ENCODE assay signal across 27 cellular contexts in genomic region chr2:64165696-64166095, GRCh38.
A peak's percentile ranks its signal among the peaks of the same experiment; 100 is the strongest.
DNase-seq lines count a peak whose midpoint lies in the region; ATAC-seq and TF ChIP-seq lines count a peak whose summit lies in the region.
"Had no signal": no experiment of that assay in that cellular context is flagged by ENCODE, and none has a peak within 500 bp of the region (broad histone marks: within the 10 kb centered on the region; RNA-seq: fewer than 3 reads in every experiment).

No MANE protein-coding gene starts in this region.

- H3K4me3 ChIP-seq in HEK293 (ENCODE audit: low read depth, low read length) (no peak overlapping the region), astrocyte of the spinal cord (ENCODE audit: low read depth, low read length) (no peak overlapping the region), foreskin fibroblast (ENCODE audit: low read depth in 1 of 2, low read length in 2 of 2) (no peak overlapping the region)
- H3K4me3 ChIP-seq: A549, pancreas, upper lobe of right lung had no signal

- H3K27ac ChIP-seq in HEK293 (ENCODE audit: extremely low read depth, low read depth, low read length) = no peak overlapping the region
- H3K27ac ChIP-seq: A549, pancreas, upper lobe of right lung had no signal

- in situ Hi-C loops in astrocyte of the spinal cord (cut with HindIII; ENCODE audit: low sequenced_read_pairs) = no loop called here

- POLR2A ChIA-PET in HEK293 (lab: Yijun Ruan, JAX) = no interaction called here

- no peaks in the 10 kb centered on the region for H3K9me3 ChIP-seq in HEK293 (ENCODE audit: control insufficient read depth, insufficient read depth, low read depth, low read length)
- H3K9me3 ChIP-seq: A549, BE2C, Caco-2, pancreas, upper lobe of right lung had no signal

- TF ChIP-seq CTCF in HEK293 (tag by site-specific recombination; IDR thresholded peaks at IDR 0.05) = no peak
- TF ChIP-seq CTCF in astrocyte of the spinal cord (IDR thresholded peaks at IDR 0.05; ENCODE audit: low read depth, low read length) = no peak
- no peak for TF ChIP-seq CTCF in foreskin fibroblast (IDR thresholded peaks at IDR 0.05; ENCODE audit: low read depth, low read length)

- no peak for ATAC-seq in HG03378 (IDR thresholded peaks at IDR 0.05; ENCODE audit: unreplicated experiment)
- ATAC-seq: A549; activated CD4-positive, CD25-positive, alpha-beta regulatory T cell treated with anti-CD3 and anti-CD28 coated beads, Interleukin-2, amount 50 U/mL, for 24 hours; esophagus mucosa; HCT116; left colon; natural killer cell; pancreas; sciatic nerve; upper lobe of right lung had no signal

- peak; percentile 52 for DNase-seq in COLO829 (ENCODE audit: low spot score)
- DNase-seq in astrocyte of the spinal cord (ENCODE audit: low read depth, low spot score) = peak; percentile 48
- peak; percentile 72 to 84 for DNase-seq in foreskin fibroblast
- no peak for DNase-seq in hypothalamus (lab: John Stamatoyannopoulos, UW)
- DNase-seq in kidney tubule cell (ENCODE audit: low spot score) = no peak
- no peak for DNase-seq in epidermal melanocyte (ENCODE audit: insufficient read length, low spot score)
- DNase-seq: activated naive CD4-positive, alpha-beta T cell treated with Interleukin-2 at 50 U/mL for 16 hours; activated T-cell treated with anti-CD3 and anti-CD28 coated beads, Interleukin-2, amount 50 U/mL, for 24 hours; amygdala; BE2C; Caco-2; KG1; left colon; natural killer cell; NCI-H1694; NCI-H2171; pancreas; substantia nigra; T1000; upper lobe of right lung had no signal

- CTCF ChIA-PET in HEK293 (lab: Yijun Ruan, JAX) = no interaction called here

- no peaks in the 10 kb centered on the region for H3K36me3 ChIP-seq in HEK293 (ENCODE audit: control insufficient read depth in 2 of 2, insufficient read depth in 1 of 2, low read length in 2 of 2)
- H3K36me3 ChIP-seq: BE2C, pancreas, upper lobe of right lung had no signal

- 0 out of 2 replicates have a peak, but pooled peaks cover 2% of the 10 kb centered on the region for H3K4me1 ChIP-seq in HEK293 (ENCODE audit: control insufficient read depth, insufficient read depth, low read length)
- H3K4me1 ChIP-seq: A549, BE2C, Caco-2, pancreas, upper lobe of right lung had no signal

TF ChIP-seq in HEK293, 187 proteins besides CTCF, POLR2A, EP300 and RAD21:
- TF ChIP-seq ZNF138 (tag by site-specific recombination; IDR thresholded peaks at IDR 0.05; ENCODE audit: borderline replicate concordance) (no peak), SP2 (tag by site-specific recombination; IDR thresholded peaks at IDR 0.05) (no peak), ZNF133 (tag by site-specific recombination; IDR thresholded peaks at IDR 0.05) (no peak), ZFP41 (tag by site-specific recombination; IDR thresholded peaks at IDR 0.05; ENCODE audit: borderline replicate concordance) (no peak), ZNF2 (tag by site-specific recombination; IDR thresholded peaks at IDR 0.05) (no peak), ZNF660 (tag by site-specific recombination; IDR thresholded peaks at IDR 0.05) (no peak), GLI2 (tag by site-specific recombination; IDR thresholded peaks at IDR 0.05; ENCODE audit: borderline replicate concordance, low read depth) (no peak), ZBTB17 (tag by site-specific recombination; IDR thresholded peaks at IDR 0.05) (0 out of 2 replicates have a peak, but pooled peaks have one; percentile 16), ZNF324 (tag by site-specific recombination; IDR thresholded peaks at IDR 0.05) (no peak), ZNF585B (tag by site-specific recombination; IDR thresholded peaks at IDR 0.05) (0 out of 2 replicates have a peak, but pooled peaks have one; percentile 11), ZNF274 (IDR thresholded peaks at IDR 0.05; ENCODE audit: low read length) (no peak), ZNF274 (tag by site-specific recombination; IDR thresholded peaks at IDR 0.05; ENCODE audit: borderline replicate concordance) (no peak), ZNF560 (tag by site-specific recombination; IDR thresholded peaks at IDR 0.05; ENCODE audit: borderline replicate concordance) (no peak), ZNF449 (tag by site-specific recombination; IDR thresholded peaks at IDR 0.05) (no peak), GLIS1 (tag by site-specific recombination; IDR thresholded peaks at IDR 0.05) (peak; percentile 45; the same call in 1 of the 2 replicates), REPIN1 (tag by site-specific recombination; IDR thresholded peaks at IDR 0.05; ENCODE audit: low read depth) (no peak)
- TF ChIP-seq, protein P1, sequence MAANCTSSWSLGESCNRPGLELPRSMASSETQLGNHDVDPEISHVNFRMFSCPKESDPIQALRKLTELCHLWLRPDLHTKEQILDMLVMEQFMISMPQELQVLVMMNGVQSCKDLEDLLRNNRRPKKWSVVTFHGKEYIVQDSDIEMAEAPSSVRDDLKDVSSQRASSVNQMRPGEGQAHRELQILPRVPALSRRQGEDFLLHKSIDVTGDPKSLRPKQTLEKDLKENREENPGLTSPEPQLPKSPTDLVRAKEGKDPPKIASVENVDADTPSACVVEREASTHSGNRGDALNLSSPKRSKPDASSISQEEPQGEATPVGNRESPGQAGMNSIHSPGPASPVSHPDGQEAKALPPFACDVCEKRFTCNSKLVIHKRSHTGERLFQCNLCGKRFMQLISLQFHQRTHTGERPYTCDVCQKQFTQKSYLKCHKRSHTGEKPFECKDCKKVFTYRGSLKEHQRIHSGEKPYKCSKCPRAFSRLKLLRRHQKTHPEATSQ (tag by site-specific recombination; IDR thresholded peaks at IDR 0.05) = no peak

Comparison
In these comparisons a context has a peak if more than half of its experiments do, and no peak if none do; other contexts are left out.
1. DNase-seq: peak in COLO829 (single experiment), astrocyte of the spinal cord (single experiment) and foreskin fibroblast (2 of 2); none in hypothalamus (0 of 51), kidney tubule cell (single experiment) and epidermal melanocyte (single experiment).